ENCODE assay signal across 9 cellular contexts in the genomic region with DNA sequence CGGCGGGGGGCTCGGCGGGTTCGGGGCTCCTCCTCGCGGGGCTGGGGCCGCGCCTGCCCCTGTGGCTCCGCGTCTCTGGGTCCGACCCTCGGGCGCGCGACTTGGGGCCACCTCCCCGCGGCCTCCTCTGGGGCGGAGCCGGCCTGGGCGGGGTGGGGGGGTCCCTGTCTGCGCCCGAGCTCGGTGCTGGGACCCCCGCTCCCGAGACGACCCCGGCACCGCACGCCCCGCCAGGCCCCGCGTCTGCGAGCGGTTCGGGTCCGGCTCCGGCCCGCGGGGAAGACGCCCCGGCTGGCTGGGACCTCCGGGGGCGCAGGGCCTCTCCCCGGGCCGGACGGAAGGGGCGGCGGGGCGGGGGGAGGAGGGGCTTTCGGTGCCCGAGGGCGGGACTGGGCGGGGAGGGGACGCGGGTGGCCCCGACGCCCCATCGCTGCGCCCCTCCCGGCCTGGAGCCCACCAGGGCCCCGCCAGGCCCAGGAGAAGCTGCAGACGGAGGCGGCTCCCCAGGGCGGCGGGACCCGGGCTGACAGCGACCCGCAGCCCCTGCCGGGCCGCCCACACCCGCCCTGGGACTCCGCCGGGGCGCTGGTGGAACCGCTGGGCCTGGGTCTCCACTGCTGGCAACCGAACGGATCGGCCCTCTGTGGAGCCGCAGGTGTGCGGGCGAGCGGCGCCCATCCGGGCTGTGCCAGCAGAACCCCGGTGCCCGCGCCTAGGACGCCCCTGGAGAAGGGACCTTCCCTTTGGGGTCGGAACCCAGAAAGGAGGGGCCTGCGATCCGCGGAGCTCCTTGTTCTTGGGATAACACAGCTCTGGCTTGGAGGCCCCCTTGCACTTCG. TPM values are rescaled to one million over a fixed set of nuclear protein-coding genes. Genes with fewer than 3 reads are reported as not detected.
DNase-seq lines count a peak whose midpoint lies in the region; ATAC-seq and TF ChIP-seq lines count a peak whose summit lies in the region.
"Had no signal": no experiment of that assay in that cellular context is flagged by ENCODE, and none has a peak within 500 bp of the region (broad histone marks: within the 10 kb centered on the region; RNA-seq: fewer than 3 reads in every experiment).

No MANE protein-coding gene starts in this region.

- H3K4me3 ChIP-seq in lung (peak overlapping the region; percentile 59), upper lobe of left lung (peak overlapping the region; percentile 59 to 80 (median 68))

- no peaks in the 10 kb centered on the region for H3K36me3 ChIP-seq in lung (ENCODE audit: control insufficient read depth in 2 of 2, insufficient read depth in 2 of 2, low read length in 2 of 2)
- H3K36me3 ChIP-seq in upper lobe of left lung = no peaks in the 10 kb centered on the region

- no peaks in the 10 kb centered on the region for H3K27me3 Mint-ChIP-seq in chondrocyte (ENCODE audit: low read depth)

- peaks cover 22% of the 10 kb centered on the region for H3K9me3 Mint-ChIP-seq in chondrocyte (ENCODE audit: low read depth)

- peak; percentile 65 for DNase-seq in activated effector memory CD4-positive, alpha-beta T cell treated with anti-CD3 and anti-CD28 coated beads, Interleukin-2, amount 50 U/mL, for 16 hours
- no peak for DNase-seq in activated effector memory CD4-positive, alpha-beta T cell treated with Interleukin-2 at 50 U/mL for 16 hours
- peak; percentile 90 for DNase-seq in chondrocyte (ENCODE audit: low spot score)
- DNase-seq in lung (ENCODE audit: low spot score) = peak; percentile 28
- peak; percentile 19 to 85 for DNase-seq in upper lobe of left lung
- no peak for DNase-seq in glomerular visceral epithelial cell (ENCODE audit: extremely low spot score)
- DNase-seq: DND-41 had no signal

- TF ChIP-seq CTCF in chondrocyte (IDR thresholded peaks at IDR 0.05) (no peak), lung (IDR thresholded peaks at IDR 0.05; ENCODE audit: control extremely low read depth, extremely low read depth) (no peak), upper lobe of left lung (IDR thresholded peaks at IDR 0.05) (no peak)

- TF ChIP-seq POLR2A in upper lobe of left lung (IDR thresholded peaks at IDR 0.05) = no peak

- H3K36me3 Mint-ChIP-seq in chondrocyte (ENCODE audit: low read depth) = peaks cover 26% of the 10 kb centered on the region

- ATAC-seq in lung (ENCODE audit: insufficient read depth, low FRiP score) (peak; percentile 19), upper lobe of left lung (ENCODE audit: low FRiP score in 2 of 2) (peak in 1 of 2 donors; percentile 72), GM21381 (IDR thresholded peaks at IDR 0.05; ENCODE audit: unreplicated experiment) (no peak), HG03135 (IDR thresholded peaks at IDR 0.05; ENCODE audit: unreplicated experiment) (no peak)

- peak overlapping the region; percentile 87 for H3K27ac Mint-ChIP-seq in chondrocyte (ENCODE audit: unreplicated experiment)

- peaks cover 0 to 6% of the 10 kb centered on the region in 2 donors for H3K9me3 ChIP-seq in lung (ENCODE audit: control insufficient read depth in 2 of 2, insufficient read depth in 1 of 2, low read length in 1 of 2)
- H3K9me3 ChIP-seq in upper lobe of left lung = peaks cover 0 to 6% (median 5%) of the 10 kb centered on the region in 4 donors

- H3K27ac ChIP-seq in lung (ENCODE audit: low read depth in 1 of 2, low read length in 1 of 2) = peak overlapping the region; percentile 65 to 85
- peak overlapping the region; percentile 81 to 93 (median 89) for H3K27ac ChIP-seq in upper lobe of left lung

- peaks cover 0 to 5% of the 10 kb centered on the region in 2 donors for H3K4me1 ChIP-seq in lung (ENCODE audit: control insufficient read depth in 2 of 2, insufficient read depth in 2 of 2, low read length in 2 of 2)
- H3K4me1 ChIP-seq in upper lobe of left lung = peaks cover 4 to 20% (median 12%) of the 10 kb centered on the region in 4 donors

- H3K4me3 Mint-ChIP-seq in chondrocyte (ENCODE audit: unreplicated experiment) = peak overlapping the region; percentile 89

- 2% methylated on average over 64 to 94 of the region's 94 CpGs for WGBS in lung, 2 donors
- 6 to 10% methylated on average over 22 to 23 of the region's 94 CpGs for WGBS in upper lobe of left lung, 2 donors

- TF ChIP-seq EP300 in upper lobe of left lung (IDR thresholded peaks at IDR 0.05) = no peak

- H3K4me1 Mint-ChIP-seq in chondrocyte (ENCODE audit: low read depth) = peaks cover 31% of the 10 kb centered on the region

- H3K27me3 ChIP-seq in lung (ENCODE audit: control insufficient read depth, insufficient read depth) (no peaks in the 10 kb centered on the region), upper lobe of left lung (peaks cover 0 to 16% (median 11%) of the 10 kb centered on the region in 4 donors)

RNA-seq across cellular contexts. Expression of gene COL6A2, which starts 0.6 kb away (rescaled TPM):
- total RNA-seq in chondrocyte (1,314 to 1,671 TPM (median 1,646 TPM) in 3 replicates), lung (100 to 1,000 TPM; 350 to 466 TPM), upper lobe of left lung (100 to 1,000 TPM; 105 to 522 (median 304) TPM)
- 100 to 1,000 TPM; 192 to 234 TPM for polyA plus RNA-seq in lung

RNA-seq across cellular contexts. Expression of gene FTCD, which starts 56.9 kb away (rescaled TPM):
- 1.7 to 4.1 TPM (median 1.7 TPM) in 3 replicates for total RNA-seq in chondrocyte
- total RNA-seq in lung = under 1 TPM; 0.26 to 0.43 TPM
- under 1 TPM; 0.03 to 0.14 TPM for polyA plus RNA-seq in lung
- total RNA-seq in upper lobe of left lung = under 1 TPM in 2 of 6 donors, not detected in 4; 0.69 to 0.98 TPM

Comparison
In these comparisons a context has a peak if more than half of its experiments do, and no peak if none do; other contexts are left out.
1. DNase-seq: peak in activated effector memory CD4-positive, alpha-beta T cell treated with anti-CD3 and anti-CD28 coated beads, Interleukin-2, amount 50 U/mL, for 16 hours (single experiment), chondrocyte (single experiment), lung (single experiment) and upper lobe of left lung (2 of 2); none in activated effector memory CD4-positive, alpha-beta T cell treated with Interleukin-2 at 50 U/mL for 16 hours (single experiment) and glomerular visceral epithelial cell (single experiment).